1 cellular context compared by ENCODE assay signal in the genomic region with DNA sequence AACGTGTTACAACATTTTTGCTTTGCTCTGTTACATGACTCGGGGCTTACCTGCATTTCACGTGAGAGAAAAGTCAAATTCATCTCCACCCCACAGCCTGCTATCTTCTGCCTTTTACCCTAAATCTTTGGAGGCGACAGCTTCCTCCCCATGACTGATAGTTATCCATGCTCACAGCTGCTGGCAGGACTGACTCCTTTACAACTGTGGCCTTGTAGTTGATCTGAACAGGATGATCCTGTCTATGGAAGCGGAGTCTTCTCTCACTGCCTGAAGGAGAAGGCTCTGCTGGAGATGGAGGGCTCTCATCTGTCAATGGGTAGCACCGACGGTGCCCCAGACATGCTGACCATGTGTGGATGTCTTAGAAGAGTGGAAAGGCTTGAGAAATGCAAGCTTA.
TF ChIP-seq lines count a peak whose summit lies in the region.

No MANE protein-coding gene starts in this region.

TF ChIP-seq in H1, 55 proteins besides CTCF, POLR2A, EP300 and RAD21:
- no peak for TF ChIP-seq TAF7 (optimal IDR thresholded peaks at IDR 0.05; ENCODE audit: borderline replicate concordance, low read depth, low read length)
